In the genomic region with DNA sequence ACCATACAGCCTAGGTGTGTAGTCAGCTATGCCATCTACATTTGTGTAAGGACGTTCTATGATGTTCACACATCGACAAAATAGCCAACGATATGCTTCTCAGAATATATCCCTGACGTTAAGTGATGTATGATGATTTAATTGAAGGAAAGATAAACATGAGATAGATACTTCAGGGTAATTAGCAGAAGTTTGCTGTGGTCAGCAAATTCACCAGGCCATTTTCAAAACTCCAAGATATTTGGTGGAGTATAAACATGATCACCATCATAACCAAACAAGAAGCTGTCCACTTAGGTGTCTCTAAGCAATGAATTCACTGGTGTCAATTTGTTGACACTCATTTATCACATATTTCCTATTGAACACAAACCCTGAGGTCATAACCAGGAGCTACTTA, we compare ENCODE assay signal across 20 cellular contexts.
"Had no signal": no experiment of that assay in that cellular context is flagged by ENCODE, and none has a peak within 500 bp of the region (broad histone marks: within the 10 kb centered on the region; RNA-seq: fewer than 3 reads in every experiment).

No MANE protein-coding gene starts in this region.

- ATAC-seq: Panc1, PC-3, SK-N-SH treated with all-trans-retinoic acid at 6 μM for 48 hours had no signal

- H3K27ac ChIP-seq: RWPE1 had no signal

- DNase-seq: KBM-7; MV-4-11; NCI-H1048; NCI-H1105; NCI-H1436 treated with DMSO at 0.1 percent for 48 hours; NCI-H1694; NCI-H187 treated with DMSO at 0.1 percent for 48 hours; NCI-H2029 treated with DMSO at 0.1 percent for 48 hours; NCI-H2171 treated with DMSO at 0.1 percent for 48 hours; NCI-H345; NCI-H446 treated with DMSO at 0.1 percent for 48 hours; NCI-H510A treated with DMSO at 0.1 percent for 48 hours; NCI-H526 treated with DMSO at 0.1 percent for 48 hours; NCI-H748 treated with DMSO at 0.1 percent for 48 hours; NK-92 treated with Interleukin-12 subunit alpha and Interleukin-12 subunit beta, amount 100 ng/mL, for 24 hours; PC-3; SHP77 had no signal
